8 cellular contexts compared by ENCODE assay signal in the genomic region with DNA sequence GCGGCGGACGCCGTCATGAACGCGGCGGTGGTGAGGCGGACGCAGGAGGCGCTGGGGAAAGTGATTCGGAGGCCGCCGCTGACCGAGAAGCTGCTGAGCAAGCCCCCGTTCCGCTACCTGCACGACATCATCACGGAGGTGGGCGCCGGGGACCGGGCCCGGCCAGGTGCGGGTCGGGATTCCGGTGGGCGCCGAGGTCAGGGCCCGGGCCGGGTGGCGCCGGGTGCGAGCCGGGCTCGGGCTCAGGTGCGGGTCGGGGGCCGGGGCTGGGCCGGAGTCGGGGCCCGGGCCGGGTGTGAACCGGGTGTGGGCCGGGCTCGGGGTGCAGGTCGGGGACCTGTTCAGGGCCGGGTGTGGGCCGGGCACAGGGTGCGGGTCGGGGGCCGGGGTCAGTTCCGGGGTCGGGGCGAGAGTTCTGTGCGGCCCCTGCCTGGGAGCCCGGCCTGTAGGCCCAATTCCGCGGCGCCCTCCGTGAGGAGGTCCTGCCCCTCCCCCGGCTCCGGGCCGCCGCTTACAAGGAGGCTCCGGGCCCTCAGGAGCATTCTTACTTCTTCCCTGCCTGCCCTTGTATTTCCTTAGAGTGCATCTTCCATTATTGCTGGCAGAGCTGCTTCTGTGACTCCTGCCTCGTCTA. TPM values are rescaled to one million over a fixed set of nuclear protein-coding genes. Genes with fewer than 3 reads are reported as not detected.
DNase-seq lines count a peak whose midpoint lies in the region; ATAC-seq and TF ChIP-seq lines count a peak whose summit lies in the region.

No MANE protein-coding gene starts in this region.

- peak overlapping the region; percentile 71 for H3K4me3 Mint-ChIP-seq in activated CD4-positive, alpha-beta memory T cell treated with anti-CD3 and anti-CD28 coated beads for 36 hours

- intact Hi-C loops in activated CD4-positive, alpha-beta memory T cell treated with anti-CD3 and anti-CD28 coated beads for 36 hours (cut with micrococcal nuclease): loop anchor here (1.0 kb wide), 1 partner anchor 32 kb away; the partner anchor contains the start of gene PER2
- intact Hi-C loops in left ventricle myocardium superior (cut with micrococcal nuclease) (no loop called here), gastrocnemius medialis (cut with DNase I; ENCODE audit: low total_unique reads) (loop anchor here (1.0 to 5.0 kb wide), 3 partner anchors 31 to 260 kb away; no protein-coding TSS in a partner anchor)

- no peak for TF ChIP-seq POLR2A in gastrocnemius medialis (IDR thresholded peaks at IDR 0.05)

- no peaks in the 10 kb centered on the region for H3K36me3 ChIP-seq in gastrocnemius medialis

- H3K27ac ChIP-seq in gastrocnemius medialis: peak overlapping the region; percentile 69 to 82 (median 81)

- in situ Hi-C loops in gastrocnemius medialis (cut with MboI; ENCODE audit: low sequenced_read_pairs in 4 of 4): no loop called here

- H3K4me3 ChIP-seq in AG04449 (ENCODE audit: low read depth, low read length): peak overlapping the region; percentile 71
- peak overlapping the region; percentile 65 to 74 (median 66) for H3K4me3 ChIP-seq in gastrocnemius medialis

- H3K27me3 ChIP-seq in gastrocnemius medialis: no peaks in the 10 kb centered on the region

- peaks cover 21 to 31% of the 10 kb centered on the region in 2 donors for H3K4me1 ChIP-seq in gastrocnemius medialis

- peaks cover 2% of the 10 kb centered on the region for H3K27me3 Mint-ChIP-seq in activated CD4-positive, alpha-beta memory T cell treated with anti-CD3 and anti-CD28 coated beads for 36 hours

- H3K4me1 Mint-ChIP-seq in activated CD4-positive, alpha-beta memory T cell treated with anti-CD3 and anti-CD28 coated beads for 36 hours (ENCODE audit: low read depth): peaks cover 19% of the 10 kb centered on the region

- TF ChIP-seq CTCF in AG04449 (IDR thresholded peaks at IDR 0.05; ENCODE audit: insufficient read depth, low read length, missing control alignments) (no peak), gastrocnemius medialis (IDR thresholded peaks at IDR 0.05 in 4 of 5, conservative IDR thresholded peaks at IDR 0.05 in 1 of 5) (no peak)

- POLR2A ChIA-PET in AG04449 (lab: Yijun Ruan, JAX): no interaction called here
- POLR2A ChIA-PET in activated CD4-positive, alpha-beta memory T cell treated with anti-CD3 and anti-CD28 coated beads for 36 hours (lab: Charles Lee): interaction anchor here (0.6 kb wide), 1 partner anchor 978 kb away, joined by 3 read pairs; no protein-coding TSS in a partner anchor

- no peak overlapping the region for H3K27ac Mint-ChIP-seq in activated CD4-positive, alpha-beta memory T cell treated with anti-CD3 and anti-CD28 coated beads for 36 hours

- peak; percentile 28 for ATAC-seq in GM18868 (IDR thresholded peaks at IDR 0.05; ENCODE audit: unreplicated experiment)
- ATAC-seq in HG03097 (IDR thresholded peaks at IDR 0.05; ENCODE audit: low FRiP score, unreplicated experiment): peak; percentile 24
- peak; percentile 2 for ATAC-seq in left ventricle myocardium superior
- ATAC-seq in gastrocnemius medialis: peak; percentile 12 to 14

- CTCF ChIA-PET in AG04449 (lab: Yijun Ruan, JAX): interaction anchor here (1.3 to 1.5 kb wide), 2 partner anchors 37 to 55 kb away, joined by 3 read pairs; no protein-coding TSS in a partner anchor
- CTCF ChIA-PET in activated CD4-positive, alpha-beta memory T cell treated with anti-CD3 and anti-CD28 coated beads for 36 hours (lab: Charles Lee): interaction anchor here (0.6 to 1.6 kb wide), 2 partner anchors 10 to 60 kb away, joined by 3 to 10 read pairs; no protein-coding TSS in a partner anchor

- no peaks in the 10 kb centered on the region for H3K36me3 Mint-ChIP-seq in activated CD4-positive, alpha-beta memory T cell treated with anti-CD3 and anti-CD28 coated beads for 36 hours

- DNase-seq in AG04449 (ENCODE audit: low read depth, low spot score): no peak
- DNase-seq in activated CD4-positive, alpha-beta memory T cell treated with anti-CD3 and anti-CD28 coated beads for 36 hours: peak; percentile 15
- no peak for DNase-seq in left ventricle myocardium superior
- DNase-seq in gastrocnemius medialis: no peak
- DNase-seq in NCI-H1930 (lab: John Stamatoyannopoulos, UW): no peak
- no peak for DNase-seq in activated CD4-positive, CD25-positive, alpha-beta regulatory T cell (lab: John Stamatoyannopoulos, UW)

- H3K9me3 Mint-ChIP-seq in activated CD4-positive, alpha-beta memory T cell treated with anti-CD3 and anti-CD28 coated beads for 36 hours: no peaks in the 10 kb centered on the region

- H3K9me3 ChIP-seq in gastrocnemius medialis: no peaks in the 10 kb centered on the region

RNA-seq across cellular contexts. Expression of gene TRAF3IP1, which starts 0.4 kb away (rescaled TPM):
- 1 to 10 TPM; 8.0 to 9.3 TPM for total RNA-seq in activated CD4-positive, alpha-beta memory T cell treated with anti-CD3 and anti-CD28 coated beads for 36 hours
- total RNA-seq in left ventricle myocardium superior: 13.8 TPM
- 10 to 100 TPM in 2 of 4 donors, 1 to 10 TPM in 2; 8.5 to 20.8 (median 10.9) TPM for total RNA-seq in gastrocnemius medialis

RNA-seq across cellular contexts. Expression of gene PER2, which starts 32.4 kb away (rescaled TPM):
- 1 to 10 TPM; 5.5 to 7.2 TPM for total RNA-seq in activated CD4-positive, alpha-beta memory T cell treated with anti-CD3 and anti-CD28 coated beads for 36 hours
- 4.5 TPM for total RNA-seq in left ventricle myocardium superior
- 1 to 10 TPM; 4.1 to 7.5 (median 6.7) TPM for total RNA-seq in gastrocnemius medialis
